Comparison of ENCODE assay signal across 14 cellular contexts in the genomic region with DNA sequence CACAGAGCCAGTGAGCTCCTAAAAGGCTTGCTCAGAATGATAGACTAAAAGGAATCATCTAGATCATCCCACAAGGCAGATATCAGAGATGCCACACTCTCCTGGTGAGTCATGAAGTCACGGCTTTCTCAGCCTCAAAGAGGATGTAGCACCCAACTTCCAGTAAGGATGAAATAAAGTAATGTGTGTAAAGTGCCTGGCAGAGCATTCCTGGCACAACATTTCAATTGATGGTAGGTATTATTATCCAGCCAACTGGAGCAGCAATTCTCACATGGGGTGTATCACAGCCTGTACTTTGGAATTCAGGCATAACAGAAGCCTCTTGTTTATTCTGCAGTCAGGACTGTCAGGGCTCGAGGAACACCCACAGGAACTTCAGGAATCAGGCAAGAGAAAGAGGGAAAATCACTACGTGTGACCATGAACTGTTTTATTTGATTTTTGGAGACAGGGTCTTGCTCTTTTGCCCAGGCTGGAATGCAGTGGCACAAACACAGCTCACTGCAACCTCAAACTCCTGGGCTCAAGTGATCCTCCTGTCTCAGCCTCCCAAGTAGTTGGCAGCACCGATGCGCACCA. TPM values are rescaled to one million over a fixed set of nuclear protein-coding genes. Genes with fewer than 3 reads are reported as not detected.
DNase-seq lines count a peak whose midpoint lies in the region; ATAC-seq, FAIRE-seq and TF ChIP-seq lines count a peak whose summit lies in the region.
"Had no signal": no experiment of that assay in that cellular context is flagged by ENCODE, and none has a peak within 500 bp of the region (broad histone marks: within the 10 kb centered on the region; RNA-seq: fewer than 3 reads in every experiment).

No MANE protein-coding gene starts in this region.

- H3K9me3 ChIP-seq in uterus, result no peaks in the 10 kb centered on the region
- H3K9me3 ChIP-seq: gastroesophageal sphincter had no signal

- intact Hi-C loops in uterus (cut with DNase I; ENCODE audit: low total_unique reads), result no loop called here

- no peak for TF ChIP-seq CTCF in uterus (IDR thresholded peaks at IDR 0.05)

- peaks cover 5 to 13% of the 10 kb centered on the region in 2 donors for H3K27me3 ChIP-seq in uterus

- no peak for TF ChIP-seq POLR2A in uterus (IDR thresholded peaks at IDR 0.05)

- no peaks in the 10 kb centered on the region for H3K36me3 ChIP-seq in uterus
- H3K36me3 ChIP-seq: gastroesophageal sphincter had no signal

- no peak for ATAC-seq in GM21737 (IDR thresholded peaks at IDR 0.05; ENCODE audit: unreplicated experiment)
- ATAC-seq: gastroesophageal sphincter, left cardiac atrium had no signal

- H3K27ac ChIP-seq in uterus, result no peak overlapping the region
- H3K27ac ChIP-seq: gastroesophageal sphincter had no signal

- no peak overlapping the region for H3K4me3 ChIP-seq in uterus
- H3K4me3 ChIP-seq: dorsolateral prefrontal cortex, gastroesophageal sphincter had no signal

- peak; percentile 77 for DNase-seq in NCI-H226
- DNase-seq in fibroblast of peridontal ligament (ENCODE audit: extremely low read depth), result peak; percentile 13
- DNase-seq in urothelium cell line (ENCODE audit: low spot score), result peak; percentile 83
- DNase-seq in uterus, result no peak
- DNase-seq: activated T-cell treated with anti-CD3 and anti-CD28 coated beads, Interleukin-2, amount 50 U/mL, for 1 hour; left cardiac atrium; NCI-H146; NCI-H774; nephron progenitor cell had no signal

- FAIRE-seq in urothelium cell line (lab: Jason Lieb, UNC), result peak; percentile 79
- FAIRE-seq: H54 had no signal

- no peaks in the 10 kb centered on the region for H3K4me1 ChIP-seq in uterus

RNA-seq across cellular contexts. Expression of a gene that starts 5.3 kb away (rescaled TPM):
- total RNA-seq in uterus, result not detected
- total RNA-seq: gastroesophageal sphincter, left cardiac atrium had no signal

RNA-seq across cellular contexts. Expression of a gene that starts 15.5 kb away (rescaled TPM):
- total RNA-seq in uterus, result not detected
- total RNA-seq: gastroesophageal sphincter, left cardiac atrium, temporal lobe had no signal

RNA-seq across cellular contexts. Expression of a gene that starts 20.0 kb away (rescaled TPM):
- under 1 TPM in 1 of 4 donors, not detected in 3; 0.14 TPM for total RNA-seq in uterus
- total RNA-seq: left cardiac atrium had no signal

RNA-seq across cellular contexts. Expression of a gene that starts 31.1 kb away (rescaled TPM):
- total RNA-seq in uterus, result 10 to 100 TPM in 3 of 4 donors, 1 to 10 TPM in 1; 9.2 to 59.6 (median 30.2) TPM

RNA-seq across cellular contexts. Expression of a gene that starts 32.0 kb away (rescaled TPM):
- total RNA-seq in uterus, result 10 to 100 TPM; 29.2 to 75.4 (median 34.1) TPM

Comparison
In these comparisons a context has a peak if more than half of its experiments do, and no peak if none do; other contexts are left out.
1. DNase-seq: peak in NCI-H226 (single experiment), fibroblast of peridontal ligament (single experiment) and urothelium cell line (single experiment); none in uterus (0 of 2).